In the genomic region with DNA sequence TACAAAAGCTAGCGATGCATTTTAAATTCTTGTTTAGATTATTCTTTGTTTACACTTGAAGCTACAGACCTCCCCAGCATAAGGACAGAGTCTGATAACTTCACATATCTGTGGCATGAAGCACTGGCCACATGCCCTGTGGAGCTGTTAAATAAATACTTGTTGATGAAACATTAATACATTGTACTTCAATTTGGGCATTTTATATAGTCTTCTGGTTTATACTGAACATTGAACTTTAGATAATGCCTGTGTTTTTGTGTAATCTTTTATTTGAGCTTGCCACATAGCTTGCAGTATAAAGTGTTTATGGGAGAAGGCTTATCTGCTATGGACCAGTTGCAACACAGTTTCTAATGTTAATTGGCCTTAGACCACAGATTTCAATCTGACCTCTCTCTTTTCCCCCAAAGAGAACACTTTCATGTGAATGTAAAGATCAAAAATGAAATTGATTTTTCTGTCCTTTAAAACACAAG, we compare ENCODE assay signal across 20 cellular contexts. TPM values are rescaled to one million over a fixed set of nuclear protein-coding genes. Genes with fewer than 3 reads are reported as not detected.
DNase-seq lines count a peak whose midpoint lies in the region; ATAC-seq, FAIRE-seq and TF ChIP-seq lines count a peak whose summit lies in the region.
"Had no signal": no experiment of that assay in that cellular context is flagged by ENCODE, and none has a peak within 500 bp of the region (broad histone marks: within the 10 kb centered on the region; RNA-seq: fewer than 3 reads in every experiment).

No MANE protein-coding gene starts in this region.

- no peak overlapping the region for H3K4me3 Mint-ChIP-seq in MCF 10A (ENCODE audit: unreplicated experiment)
- no peak overlapping the region for H3K4me3 Mint-ChIP-seq in astrocyte (ENCODE audit: unreplicated experiment)
- H3K4me3 Mint-ChIP-seq in stimulated activated naive B cell treated with anti-CD40 and anti-IgM and Interleukin-4, amounts not matched to agents 10 μg/mL and 1 μg/mL and 100 μg/mL, for 72 hours = no peak overlapping the region
- H3K4me3 Mint-ChIP-seq in osteocyte (ENCODE audit: unreplicated experiment) = no peak overlapping the region
- H3K4me3 Mint-ChIP-seq: activated naive CD4-positive, alpha-beta T cell treated with anti-CD3 and anti-CD28 coated beads, Interleukin-2, amount 10 ng/mL, durations not matched to agents 7 days and 5 days; CD4-positive, CD25-positive, alpha-beta regulatory T cell; effector memory CD8-positive, alpha-beta T cell; T-helper 2 cell treated with Interferon-gamma antibody and Interleukin-4, amounts not matched to agents 5 μg/mL and 100 μg/mL, for 36 hours had no signal

- no peaks in the 10 kb centered on the region for H3K9me3 ChIP-seq in breast epithelium
- H3K9me3 ChIP-seq in astrocyte (ENCODE audit: insufficient read depth, low read depth, low read length) = no peaks in the 10 kb centered on the region
- H3K9me3 ChIP-seq: thyroid gland had no signal

- no peak for TF ChIP-seq CTCF in MCF 10A (IDR thresholded peaks at IDR 0.05; ENCODE audit: unreplicated experiment)
- TF ChIP-seq CTCF in breast epithelium (IDR thresholded peaks at IDR 0.05) = no peak
- TF ChIP-seq CTCF in astrocyte (IDR thresholded peaks at IDR 0.05; ENCODE audit: insufficient read depth, low read depth, low read length) = no peak
- no peak for TF ChIP-seq CTCF in osteocyte (IDR thresholded peaks at IDR 0.05)

- H3K79me2 ChIP-seq in astrocyte (ENCODE audit: insufficient read depth, low read length) = no peaks in the 10 kb centered on the region

- TF ChIP-seq POLR2A in breast epithelium (IDR thresholded peaks at IDR 0.05) = no peak

- H3K36me3 ChIP-seq in breast epithelium (no peaks in the 10 kb centered on the region), astrocyte (ENCODE audit: insufficient read depth, low read length) (no peaks in the 10 kb centered on the region)
- H3K36me3 ChIP-seq: thyroid gland had no signal

- no peaks in the 10 kb centered on the region for H3K27me3 Mint-ChIP-seq in MCF 10A (ENCODE audit: insufficient read depth, unreplicated experiment)
- no peaks in the 10 kb centered on the region for H3K27me3 Mint-ChIP-seq in astrocyte (ENCODE audit: low read depth, unreplicated experiment)
- no peaks in the 10 kb centered on the region for H3K27me3 Mint-ChIP-seq in stimulated activated naive B cell treated with anti-CD40 and anti-IgM and Interleukin-4, amounts not matched to agents 10 μg/mL and 1 μg/mL and 100 μg/mL, for 72 hours
- H3K27me3 Mint-ChIP-seq in osteocyte (ENCODE audit: unreplicated experiment) = no peaks in the 10 kb centered on the region

- intact Hi-C loops in MCF 10A (cut with micrococcal nuclease) (no loop called here), breast epithelium (cut with DNase I; ENCODE audit: low total_unique reads) (no loop called here)

- no peak overlapping the region for H2AFZ ChIP-seq in astrocyte (ENCODE audit: low read depth, low read length)

- no peak overlapping the region for H3K4me3 ChIP-seq in breast epithelium
- H3K4me3 ChIP-seq in astrocyte (ENCODE audit: insufficient read depth, low read depth, low read length) = no peak overlapping the region
- H3K4me3 ChIP-seq: thyroid gland had no signal

- no peaks in the 10 kb centered on the region for H3K27me3 ChIP-seq in breast epithelium
- no peaks in the 10 kb centered on the region for H3K27me3 ChIP-seq in astrocyte (ENCODE audit: insufficient read depth, low read length)
- H3K27me3 ChIP-seq: thyroid gland had no signal

- H3K27ac ChIP-seq in breast epithelium (no peak overlapping the region), astrocyte (ENCODE audit: low read depth, low read length) (no peak overlapping the region), caudate nucleus (ENCODE audit: low read depth, low read length) (no peak overlapping the region)
- H3K27ac ChIP-seq: thyroid gland had no signal

- no peaks in the 10 kb centered on the region for H3K36me3 Mint-ChIP-seq in MCF 10A (ENCODE audit: insufficient read depth, unreplicated experiment)
- no peaks in the 10 kb centered on the region for H3K36me3 Mint-ChIP-seq in astrocyte (ENCODE audit: low read depth, unreplicated experiment)
- peaks cover 0 to 10% of the 10 kb centered on the region in 2 donors for H3K36me3 Mint-ChIP-seq in stimulated activated naive B cell treated with anti-CD40 and anti-IgM and Interleukin-4, amounts not matched to agents 10 μg/mL and 1 μg/mL and 100 μg/mL, for 72 hours
- no peaks in the 10 kb centered on the region for H3K36me3 Mint-ChIP-seq in osteocyte (ENCODE audit: unreplicated experiment)
- H3K36me3 Mint-ChIP-seq: activated naive CD4-positive, alpha-beta T cell treated with anti-CD3 and anti-CD28 coated beads, Interleukin-2, amount 10 ng/mL, durations not matched to agents 7 days and 5 days; CD4-positive, CD25-positive, alpha-beta regulatory T cell had no signal

- POLR2A ChIA-PET in MCF 10A (lab: Yijun Ruan, JAX) = interaction anchor here (0.5 to 3.6 kb wide), 8 partner anchors 11 to 558 kb away, joined by 3 to 40 read pairs (median 4); partner anchors contain the start of genes FRK, NT5DC1 and RWDD1

- no peak for FAIRE-seq in astrocyte (lab: Jason Lieb, UNC)
- peak; percentile 74 for FAIRE-seq in islet of Langerhans (lab: Jason Lieb, UNC)

- no TSS peak for BruUV-seq in MCF 10A (replicated peaks; lab: Mats Ljungman, UMichigan)

- no peak overlapping the region for H3K9ac ChIP-seq in astrocyte (ENCODE audit: low read length)

- no peaks in the 10 kb centered on the region for H4K20me1 ChIP-seq in astrocyte (ENCODE audit: insufficient read depth, low read length)

- H3K4me1 ChIP-seq in breast epithelium (no peaks in the 10 kb centered on the region), astrocyte (ENCODE audit: insufficient read depth, low read length) (peaks cover 9% of the 10 kb centered on the region)

- H3K9me3 Mint-ChIP-seq in MCF 10A (ENCODE audit: unreplicated experiment) (no peaks in the 10 kb centered on the region), astrocyte (ENCODE audit: unreplicated experiment) (no peaks in the 10 kb centered on the region), osteocyte (ENCODE audit: unreplicated experiment) (no peaks in the 10 kb centered on the region)
- H3K9me3 Mint-ChIP-seq in stimulated activated naive B cell treated with anti-CD40 and anti-IgM and Interleukin-4, amounts not matched to agents 10 μg/mL and 1 μg/mL and 100 μg/mL, for 72 hours = peaks cover 0 to 2% of the 10 kb centered on the region in 2 donors
- H3K9me3 Mint-ChIP-seq: activated naive CD4-positive, alpha-beta T cell treated with anti-CD3 and anti-CD28 coated beads, Interleukin-2, amount 10 ng/mL, durations not matched to agents 7 days and 5 days; CD4-positive, CD25-positive, alpha-beta regulatory T cell; effector memory CD8-positive, alpha-beta T cell; T-helper 2 cell treated with Interferon-gamma antibody and Interleukin-4, amounts not matched to agents 5 μg/mL and 100 μg/mL, for 36 hours had no signal

- ATAC-seq in stimulated activated naive B cell treated with anti-CD40 and anti-IgM and Interleukin-4, amounts not matched to agents 10 μg/mL and 1 μg/mL and 100 μg/mL, for 72 hours (replicated peaks) = no peak
- ATAC-seq: effector memory CD8-positive, alpha-beta T cell; sciatic nerve had no signal

- H3K4me1 Mint-ChIP-seq in MCF 10A (ENCODE audit: insufficient read depth, unreplicated experiment) (peaks cover 39% of the 10 kb centered on the region), astrocyte (ENCODE audit: low read depth, unreplicated experiment) (peaks cover 20% of the 10 kb centered on the region), osteocyte (ENCODE audit: unreplicated experiment) (peaks cover 42% of the 10 kb centered on the region)
- H3K4me1 Mint-ChIP-seq in stimulated activated naive B cell treated with anti-CD40 and anti-IgM and Interleukin-4, amounts not matched to agents 10 μg/mL and 1 μg/mL and 100 μg/mL, for 72 hours = peaks cover 33 to 53% of the 10 kb centered on the region in 2 donors
- H3K4me1 Mint-ChIP-seq: activated naive CD4-positive, alpha-beta T cell treated with anti-CD3 and anti-CD28 coated beads, Interleukin-2, amount 10 ng/mL, durations not matched to agents 7 days and 5 days; CD4-positive, CD25-positive, alpha-beta regulatory T cell had no signal

- DNase-seq in MCF 10A (ENCODE audit: unreplicated experiment) = no peak
- DNase-seq in breast epithelium (ENCODE audit: low spot score in 2 of 2) = no peak
- DNase-seq in astrocyte (ENCODE audit: low read depth) = peak; percentile 41
- no peak for DNase-seq in HUDEP-2 (lab: John Stamatoyannopoulos, UW; ENCODE audit: unreplicated experiment in 76 of 76)
- no peak for DNase-seq in caudate nucleus (lab: John Stamatoyannopoulos, UW)
- DNase-seq in stimulated activated naive B cell treated with anti-CD40 and anti-IgM and Interleukin-4, amounts not matched to agents 10 μg/mL and 1 μg/mL and 100 μg/mL, for 72 hours = no peak
- no peak for DNase-seq in osteocyte (ENCODE audit: extremely low spot score, unreplicated experiment)
- DNase-seq: activated CD4-positive, alpha-beta T cell treated with anti-CD3 and anti-CD28 coated beads for 1 hour; activated naive CD4-positive, alpha-beta T cell treated with anti-CD3 and anti-CD28 coated beads, Interleukin-2, amount 10 ng/mL, durations not matched to agents 7 days and 5 days; CD4-positive, CD25-positive, alpha-beta regulatory T cell; effector memory CD8-positive, alpha-beta T cell; H7; NCI-H1048; Right ventricle myocardium superior; stimulated activated CD4-positive, alpha-beta T cell treated with anti-CD3 and anti-CD28 coated beads, Interleukin-2, amount 100 ng/mL, for 48 hours; stimulated activated CD8-positive, alpha-beta memory T cell treated with anti-CD3 and anti-CD28 coated beads, Interleukin-4, amount 100 ng/mL, for 48 hours; thyroid gland had no signal

- no peak overlapping the region for H3K4me2 ChIP-seq in astrocyte (ENCODE audit: low read length)

- CTCF ChIA-PET in MCF 10A (lab: Yijun Ruan, JAX) = interaction anchor here (0.5 to 4.9 kb wide), 17 partner anchors 11 to 197 kb away, joined by 3 to 88 read pairs (median 4); partner anchors contain the start of genes FRK and NT5DC1

- peak overlapping the region; percentile 75 for H3K27ac Mint-ChIP-seq in MCF 10A (ENCODE audit: low read depth, unreplicated experiment)
- no peak overlapping the region for H3K27ac Mint-ChIP-seq in astrocyte (ENCODE audit: unreplicated experiment)
- H3K27ac Mint-ChIP-seq in stimulated activated naive B cell treated with anti-CD40 and anti-IgM and Interleukin-4, amounts not matched to agents 10 μg/mL and 1 μg/mL and 100 μg/mL, for 72 hours = no peak overlapping the region
- H3K27ac Mint-ChIP-seq in osteocyte (ENCODE audit: unreplicated experiment) = no peak overlapping the region
- H3K27ac Mint-ChIP-seq: activated naive CD4-positive, alpha-beta T cell treated with anti-CD3 and anti-CD28 coated beads, Interleukin-2, amount 10 ng/mL, durations not matched to agents 7 days and 5 days; CD4-positive, CD25-positive, alpha-beta regulatory T cell; effector memory CD8-positive, alpha-beta T cell; T-helper 2 cell treated with Interferon-gamma antibody and Interleukin-4, amounts not matched to agents 5 μg/mL and 100 μg/mL, for 36 hours had no signal

RNA-seq across cellular contexts. Expression of gene FRK, which starts 48.2 kb away (rescaled TPM):
- 0.82 and 0.98 TPM in 2 replicates for total RNA-seq in MCF 10A (2022)
- total RNA-seq in breast epithelium = 10 to 100 TPM in 1 of 3 donors, 1 to 10 TPM in 1, under 1 TPM in 1; 0.64 to 10.5 (median 5.9) TPM
- 0.77 and 1.3 TPM in 2 replicates for total RNA-seq in astrocyte
- 0.03 and 0.05 TPM in 2 replicates for total RNA-seq in osteocyte
- total RNA-seq: CD4-positive, CD25-positive, alpha-beta regulatory T cell had no signal
